Comparison of ENCODE assay signal across 16 cellular contexts in the genomic region with DNA sequence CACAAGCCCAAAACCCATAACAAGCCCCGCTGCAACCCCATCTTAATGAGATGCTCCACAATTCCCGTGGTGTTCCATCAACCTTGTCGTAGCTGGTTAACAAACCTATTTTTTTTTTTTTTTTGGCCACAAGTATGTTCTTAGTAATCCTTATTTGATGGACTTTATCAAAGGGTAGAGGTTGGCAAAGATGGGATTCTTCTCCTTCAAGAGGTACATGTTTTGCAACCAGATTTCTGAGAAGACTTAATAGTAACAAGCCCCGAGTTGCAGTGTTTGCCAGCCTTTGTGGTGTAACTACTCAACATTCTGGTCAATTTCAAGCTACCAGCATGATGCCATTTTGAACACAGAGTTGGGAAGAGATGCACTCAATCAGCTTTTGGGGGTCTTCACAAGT.
"Had no signal": no experiment of that assay in that cellular context is flagged by ENCODE, and none has a peak within 500 bp of the region (broad histone marks: within the 10 kb centered on the region; RNA-seq: fewer than 3 reads in every experiment).

No MANE protein-coding gene starts in this region.

- H3K9me3 ChIP-seq: left lung, suprapubic skin had no signal

- H3K27me3 Mint-ChIP-seq: activated naive CD4-positive, alpha-beta T cell treated with anti-CD3 and anti-CD28 coated beads, Interleukin-2, amount 10 ng/mL, durations not matched to agents 7 days and 5 days had no signal

- DNase-seq: activated CD4-positive, alpha-beta T cell treated with anti-CD3 and anti-CD28 coated beads for 36 hours; activated CD8-positive, alpha-beta memory T cell treated with anti-CD3 and anti-CD28 coated beads for 24 hours; activated naive CD4-positive, alpha-beta T cell treated with anti-CD3 and anti-CD28 coated beads, Interleukin-2, amount 10 ng/mL, durations not matched to agents 7 days and 5 days; activated T-cell treated with anti-CD3 and anti-CD28 coated beads for 4 hours; islet precursor cell; left lung; mesendoderm; occipital lobe; stimulated activated CD4-positive, alpha-beta T cell treated with anti-CD3 and anti-CD28 coated beads, Interleukin-4, amount 100 ng/mL, for 1 hour; stimulated activated naive CD4-positive, alpha-beta T cell treated with Interleukin-2 at 50 U/mL for 16 hours; SW 1271; trophoblast cell had no signal

- H3K36me3 ChIP-seq: left lung, suprapubic skin had no signal

- H3K4me3 Mint-ChIP-seq: activated CD4-positive, alpha-beta T cell treated with anti-CD3 and anti-CD28 coated beads for 36 hours; activated naive CD4-positive, alpha-beta T cell treated with anti-CD3 and anti-CD28 coated beads, Interleukin-2, amount 10 ng/mL, durations not matched to agents 7 days and 5 days; nephron had no signal

- H3K27ac ChIP-seq: left lung, suprapubic skin, VCaP had no signal

- H3K79me2 ChIP-seq: hepatocyte had no signal

- H3K4me2 ChIP-seq: hepatocyte had no signal

- ATAC-seq: left lung had no signal

- H3K27ac Mint-ChIP-seq: activated naive CD4-positive, alpha-beta T cell treated with anti-CD3 and anti-CD28 coated beads, Interleukin-2, amount 10 ng/mL, durations not matched to agents 7 days and 5 days; nephron had no signal

- H3K27me3 ChIP-seq: hepatocyte, left lung, suprapubic skin had no signal

- H3K4me3 ChIP-seq: hepatocyte, left lung, suprapubic skin had no signal

- H3K36me3 Mint-ChIP-seq: activated naive CD4-positive, alpha-beta T cell treated with anti-CD3 and anti-CD28 coated beads, Interleukin-2, amount 10 ng/mL, durations not matched to agents 7 days and 5 days had no signal

- H2AFZ ChIP-seq: hepatocyte had no signal

- H3K4me1 ChIP-seq: suprapubic skin had no signal
